18 cellular contexts compared by ENCODE assay signal in genomic region chr3:16146015-16146730, GRCh38. TPM values are rescaled to one million over a fixed set of nuclear protein-coding genes. Genes with fewer than 3 reads are reported as not detected.
DNase-seq lines count a peak whose midpoint lies in the region; ATAC-seq and TF ChIP-seq lines count a peak whose summit lies in the region.
"Had no signal": no experiment of that assay in that cellular context is flagged by ENCODE, and none has a peak within 500 bp of the region (broad histone marks: within the 10 kb centered on the region; RNA-seq: fewer than 3 reads in every experiment).

No MANE protein-coding gene starts in this region.

- DNase-seq in fibroblast of gingiva (ENCODE audit: low read depth) (peak; percentile 26), activated gamma-delta T cell (lab: John Stamatoyannopoulos, UW) (no peak), PC-9 (no peak)
- no peak for DNase-seq in activated CD8-positive, alpha-beta memory T cell treated with anti-CD3 and anti-CD28 coated beads, Interleukin-2, amount 10 ng/mL, durations not matched to agents 7 days and 5 days
- DNase-seq: C1 segment of cervical spinal cord; IMR-90; kidney; naive thymus-derived CD4-positive, alpha-beta T cell; NCI-H82; SHP77 had no signal

- no peaks in the 10 kb centered on the region for H3K9me3 ChIP-seq in PC-9 (ENCODE audit: insufficient read depth, low read depth)
- H3K9me3 ChIP-seq: gastroesophageal sphincter had no signal

- no peaks in the 10 kb centered on the region for H3K4me1 Mint-ChIP-seq in activated CD8-positive, alpha-beta memory T cell treated with anti-CD3 and anti-CD28 coated beads, Interleukin-2, amount 10 ng/mL, durations not matched to agents 7 days and 5 days

- ATAC-seq in GM18520 (IDR thresholded peaks at IDR 0.05; ENCODE audit: unreplicated experiment), result peak; percentile 47
- ATAC-seq in GM21529 (IDR thresholded peaks at IDR 0.05; ENCODE audit: unreplicated experiment), result peak; percentile 62
- ATAC-seq in HG03045 (IDR thresholded peaks at IDR 0.05; ENCODE audit: unreplicated experiment), result peak; percentile 65
- ATAC-seq in activated CD8-positive, alpha-beta memory T cell treated with anti-CD3 and anti-CD28 coated beads, Interleukin-2, amount 10 ng/mL, durations not matched to agents 7 days and 5 days, result no peak
- ATAC-seq in GM19351 (IDR thresholded peaks at IDR 0.05; ENCODE audit: unreplicated experiment), result no peak
- ATAC-seq: gastroesophageal sphincter; naive thymus-derived CD4-positive, alpha-beta T cell had no signal

- intact Hi-C loops in PC-9 (cut with micrococcal nuclease; ENCODE audit: unreplicated experiment), result no loop called here

- no peaks in the 10 kb centered on the region for H3K9me2 ChIP-seq in PC-9 (ENCODE audit: insufficient read depth)

- H3K4me3 Mint-ChIP-seq in activated CD8-positive, alpha-beta memory T cell treated with anti-CD3 and anti-CD28 coated beads, Interleukin-2, amount 10 ng/mL, durations not matched to agents 7 days and 5 days, result no peak overlapping the region
- H3K4me3 Mint-ChIP-seq: naive thymus-derived CD4-positive, alpha-beta T cell had no signal

- no peaks in the 10 kb centered on the region for H3K79me2 ChIP-seq in PC-9 (ENCODE audit: low read depth)

- H3K4me2 ChIP-seq in PC-9, result no peak overlapping the region

- H3K4me1 ChIP-seq in PC-9 (replicated peaks; ENCODE audit: insufficient read depth), result peaks cover 3% of the 10 kb centered on the region; the same call in 1 of the 2 replicates

- no peaks in the 10 kb centered on the region for H3K27me3 ChIP-seq in PC-9 (ENCODE audit: insufficient read depth, low read depth)
- H3K27me3 ChIP-seq: gastroesophageal sphincter, right atrium auricular region had no signal

- CTCF ChIA-PET in activated CD8-positive, alpha-beta memory T cell treated with anti-CD3 and anti-CD28 coated beads, Interleukin-2, amount 10 ng/mL, durations not matched to agents 7 days and 5 days (lab: Charles Lee), result no interaction called here
- CTCF ChIA-PET in PC-9 (lab: Charles Lee), result no interaction called here

- H3K27ac Mint-ChIP-seq in activated CD8-positive, alpha-beta memory T cell treated with anti-CD3 and anti-CD28 coated beads, Interleukin-2, amount 10 ng/mL, durations not matched to agents 7 days and 5 days, result no peak overlapping the region
- H3K27ac Mint-ChIP-seq: naive thymus-derived CD4-positive, alpha-beta T cell had no signal

- 0 out of 2 replicates have a peak, but pooled peaks cover 5% of the 10 kb centered on the region for H3F3A ChIP-seq in PC-9 (ENCODE audit: insufficient read depth, low read depth)

- H3K36me3 Mint-ChIP-seq in activated CD8-positive, alpha-beta memory T cell treated with anti-CD3 and anti-CD28 coated beads, Interleukin-2, amount 10 ng/mL, durations not matched to agents 7 days and 5 days, result no peaks in the 10 kb centered on the region

- H3K9me3 Mint-ChIP-seq in activated CD8-positive, alpha-beta memory T cell treated with anti-CD3 and anti-CD28 coated beads, Interleukin-2, amount 10 ng/mL, durations not matched to agents 7 days and 5 days (ENCODE audit: low read depth), result peaks cover 10% of the 10 kb centered on the region

- H3K4me3 ChIP-seq in PC-9, result no peak overlapping the region
- H3K4me3 ChIP-seq: gastroesophageal sphincter, right atrium auricular region had no signal

- no peak overlapping the region for H3K27ac ChIP-seq in PC-9
- H3K27ac ChIP-seq: gastroesophageal sphincter, right atrium auricular region, VCaP had no signal

- H2AFZ ChIP-seq in PC-9, result no peak overlapping the region

- no peak for TF ChIP-seq CTCF in PC-9 (conservative IDR thresholded peaks at IDR 0.05)

- no TSS peak for BruUV-seq in PC-9 (replicated peaks; lab: Mats Ljungman, UMichigan)

- no peaks in the 10 kb centered on the region for H4K20me1 ChIP-seq in PC-9 (ENCODE audit: insufficient read depth)

- H3K36me3 ChIP-seq in PC-9 (ENCODE audit: low read depth), result no peaks in the 10 kb centered on the region
- H3K36me3 ChIP-seq: gastroesophageal sphincter, right atrium auricular region had no signal

- POLR2A ChIA-PET in PC-9 (lab: Charles Lee; ENCODE audit: unreplicated experiment), result no interaction called here

- peaks cover 2% of the 10 kb centered on the region for H3K27me3 Mint-ChIP-seq in activated CD8-positive, alpha-beta memory T cell treated with anti-CD3 and anti-CD28 coated beads, Interleukin-2, amount 10 ng/mL, durations not matched to agents 7 days and 5 days

RNA-seq across cellular contexts. Expression of gene GALNT15, which starts 28.3 kb away (rescaled TPM):
- total RNA-seq in activated CD8-positive, alpha-beta memory T cell treated with anti-CD3 and anti-CD28 coated beads, Interleukin-2, amount 10 ng/mL, durations not matched to agents 7 days and 5 days, result not detected
- total RNA-seq in PC-9 (2021), result not detected in 2 replicates
- total RNA-seq: G401 had no signal

Comparison
In these comparisons a context has a peak if more than half of its experiments do, and no peak if none do; other contexts are left out.
1. ATAC-seq: peak in GM18520 (single experiment), GM21529 (single experiment) and HG03045 (single experiment); none in activated CD8-positive, alpha-beta memory T cell treated with anti-CD3 and anti-CD28 coated beads, Interleukin-2, amount 10 ng/mL, durations not matched to agents 7 days and 5 days (single experiment) and GM19351 (single experiment).